ENCODE assay signal across 17 cellular contexts in the genomic region with DNA sequence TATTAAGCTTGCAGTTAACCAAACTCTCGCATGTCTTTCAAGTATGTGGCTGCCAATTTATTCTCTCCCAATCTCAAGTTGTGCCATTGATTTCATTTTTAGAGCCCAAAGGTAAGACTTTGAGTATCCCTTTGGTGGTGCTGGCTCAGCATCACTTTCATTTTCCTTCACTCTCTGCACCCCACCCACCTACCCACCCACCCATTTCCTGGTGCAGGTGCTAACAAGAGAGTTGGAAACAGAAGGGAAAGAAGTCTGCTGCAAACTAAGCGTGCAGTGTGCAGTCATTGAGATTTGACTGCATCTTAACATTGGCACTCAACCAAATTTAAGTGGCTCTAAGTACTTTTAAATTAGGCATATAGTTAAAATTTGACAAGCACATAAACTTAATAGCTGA.
DNase-seq lines count a peak whose midpoint lies in the region; ATAC-seq and TF ChIP-seq lines count a peak whose summit lies in the region.
"Had no signal": no experiment of that assay in that cellular context is flagged by ENCODE, and none has a peak within 500 bp of the region (broad histone marks: within the 10 kb centered on the region; RNA-seq: fewer than 3 reads in every experiment).

No MANE protein-coding gene starts in this region.

- H3K27ac ChIP-seq in CD4-positive, alpha-beta T cell (ENCODE audit: low read depth, low read length), result peak overlapping the region; percentile 21
- no peak overlapping the region for H3K27ac ChIP-seq in upper lobe of left lung
- H3K27ac ChIP-seq in caudate nucleus (ENCODE audit: low read depth, low read length), result no peak overlapping the region
- H3K27ac ChIP-seq: body of pancreas, foreskin keratinocyte, ovary had no signal

- H3K4me1 Mint-ChIP-seq in CD4-positive, alpha-beta T cell (ENCODE audit: low read depth), result peaks cover 72% of the 10 kb centered on the region
- H3K4me1 Mint-ChIP-seq in activated T-cell treated with anti-CD3 and anti-CD28 coated beads, Interleukin-2, amount 50 U/mL, for 72 hours (ENCODE audit: low read depth), result peaks cover 57% of the 10 kb centered on the region
- peaks cover 17 to 23% of the 10 kb centered on the region in 2 donors for H3K4me1 Mint-ChIP-seq in stimulated activated naive B cell treated with anti-CD40 and anti-IgM and Interleukin-4, amounts not matched to agents 10 μg/mL and 1 μg/mL and 100 μg/mL, for 72 hours
- peaks cover 4% of the 10 kb centered on the region for H3K4me1 Mint-ChIP-seq in chondrocyte (ENCODE audit: low read depth)

- H3K27ac Mint-ChIP-seq in CD4-positive, alpha-beta T cell, result peak overlapping the region; percentile 97
- no peak overlapping the region for H3K27ac Mint-ChIP-seq in activated T-cell treated with anti-CD3 and anti-CD28 coated beads, Interleukin-2, amount 50 U/mL, for 72 hours
- no peak overlapping the region for H3K27ac Mint-ChIP-seq in stimulated activated naive B cell treated with anti-CD40 and anti-IgM and Interleukin-4, amounts not matched to agents 10 μg/mL and 1 μg/mL and 100 μg/mL, for 72 hours
- no peak overlapping the region for H3K27ac Mint-ChIP-seq in chondrocyte (ENCODE audit: unreplicated experiment)
- H3K27ac Mint-ChIP-seq: activated CD8-positive, alpha-beta memory T cell treated with anti-CD3 and anti-CD28 coated beads, Interleukin-2, amount 10 ng/mL, durations not matched to agents 7 days and 5 days had no signal

- ATAC-seq in CD4-positive, alpha-beta T cell (ENCODE audit: poor library complexity), result no peak
- peak; percentile 13 to 21 for ATAC-seq in activated T-cell treated with anti-CD3 and anti-CD28 coated beads, Interleukin-2, amount 50 U/mL, for 72 hours (replicated peaks in 1 of 2)
- ATAC-seq in upper lobe of left lung (ENCODE audit: low FRiP score in 2 of 2), result no peak
- no peak for ATAC-seq in stimulated activated naive B cell treated with anti-CD40 and anti-IgM and Interleukin-4, amounts not matched to agents 10 μg/mL and 1 μg/mL and 100 μg/mL, for 72 hours (replicated peaks)
- ATAC-seq: activated CD8-positive, alpha-beta memory T cell treated with anti-CD3 and anti-CD28 coated beads, Interleukin-2, amount 10 ng/mL, durations not matched to agents 7 days and 5 days; body of pancreas; foreskin keratinocyte had no signal

- H3K27me3 Mint-ChIP-seq in CD4-positive, alpha-beta T cell, result no peaks in the 10 kb centered on the region
- H3K27me3 Mint-ChIP-seq in activated T-cell treated with anti-CD3 and anti-CD28 coated beads, Interleukin-2, amount 50 U/mL, for 72 hours (ENCODE audit: low read depth), result no peaks in the 10 kb centered on the region
- H3K27me3 Mint-ChIP-seq in stimulated activated naive B cell treated with anti-CD40 and anti-IgM and Interleukin-4, amounts not matched to agents 10 μg/mL and 1 μg/mL and 100 μg/mL, for 72 hours, result no peaks in the 10 kb centered on the region
- peaks cover 4% of the 10 kb centered on the region for H3K27me3 Mint-ChIP-seq in chondrocyte (ENCODE audit: low read depth)
- H3K27me3 Mint-ChIP-seq: activated CD8-positive, alpha-beta memory T cell treated with anti-CD3 and anti-CD28 coated beads, Interleukin-2, amount 10 ng/mL, durations not matched to agents 7 days and 5 days had no signal

- TF ChIP-seq EP300 in upper lobe of left lung (IDR thresholded peaks at IDR 0.05), result no peak

- CTCF ChIA-PET in CD4-positive, alpha-beta T cell (lab: Charles Lee), result no interaction called here

- no peaks in the 10 kb centered on the region for H3K9me3 Mint-ChIP-seq in CD4-positive, alpha-beta T cell
- no peaks in the 10 kb centered on the region for H3K9me3 Mint-ChIP-seq in activated T-cell treated with anti-CD3 and anti-CD28 coated beads, Interleukin-2, amount 50 U/mL, for 72 hours
- no peaks in the 10 kb centered on the region for H3K9me3 Mint-ChIP-seq in stimulated activated naive B cell treated with anti-CD40 and anti-IgM and Interleukin-4, amounts not matched to agents 10 μg/mL and 1 μg/mL and 100 μg/mL, for 72 hours
- no peaks in the 10 kb centered on the region for H3K9me3 Mint-ChIP-seq in chondrocyte (ENCODE audit: low read depth)

- peak in 1 of 10 experiments; percentile 16 for DNase-seq in CD4-positive, alpha-beta T cell
- DNase-seq in NCI-H748 (lab: John Stamatoyannopoulos, UW; ENCODE audit: unreplicated experiment), result peak; percentile 87
- DNase-seq in activated T-cell treated with anti-CD3 and anti-CD28 coated beads, Interleukin-2, amount 50 U/mL, for 72 hours, result peak in 1 of 2 donors; percentile 17
- DNase-seq in stimulated activated CD4-positive, alpha-beta T cell treated with anti-CD3 and anti-CD28 coated beads, Interleukin-2, amount 100 ng/mL, for 4 hours (ENCODE audit: low read depth), result peak; percentile 58
- DNase-seq in upper lobe of left lung, result no peak
- no peak for DNase-seq in stimulated activated naive B cell treated with anti-CD40 and anti-IgM and Interleukin-4, amounts not matched to agents 10 μg/mL and 1 μg/mL and 100 μg/mL, for 72 hours
- DNase-seq in chondrocyte (ENCODE audit: low spot score), result no peak
- no peak for DNase-seq in caudate nucleus (lab: John Stamatoyannopoulos, UW)
- DNase-seq: activated CD8-positive, alpha-beta memory T cell treated with anti-CD3 and anti-CD28 coated beads, Interleukin-2, amount 10 ng/mL, durations not matched to agents 7 days and 5 days; body of pancreas; COR-L47; effector CD8-positive, alpha-beta T cell; foreskin keratinocyte; midbrain; NCI-H524 treated with DMSO at 0.1 percent for 48 hours; ovary had no signal

- H3K4me1 ChIP-seq in upper lobe of left lung, result peaks cover 0 to 5% (median 1%) of the 10 kb centered on the region in 4 donors
- H3K4me1 ChIP-seq: body of pancreas, foreskin keratinocyte had no signal

- intact Hi-C loops in CD4-positive, alpha-beta T cell (cut with DNase I, micrococcal nuclease), result loop anchor here in 1 of 2 experiments (5.0 kb wide), 2 partner anchors 254 to 1496 kb away; a partner anchor contains a TSS

- H3K4me3 Mint-ChIP-seq in CD4-positive, alpha-beta T cell, result peak overlapping the region; percentile 72
- peak overlapping the region; percentile 61 to 81 for H3K4me3 Mint-ChIP-seq in activated T-cell treated with anti-CD3 and anti-CD28 coated beads, Interleukin-2, amount 50 U/mL, for 72 hours
- no peak overlapping the region for H3K4me3 Mint-ChIP-seq in stimulated activated naive B cell treated with anti-CD40 and anti-IgM and Interleukin-4, amounts not matched to agents 10 μg/mL and 1 μg/mL and 100 μg/mL, for 72 hours
- H3K4me3 Mint-ChIP-seq in chondrocyte (ENCODE audit: unreplicated experiment), result no peak overlapping the region
- H3K4me3 Mint-ChIP-seq: activated CD8-positive, alpha-beta memory T cell treated with anti-CD3 and anti-CD28 coated beads, Interleukin-2, amount 10 ng/mL, durations not matched to agents 7 days and 5 days had no signal

- TF ChIP-seq CTCF in CD4-positive, alpha-beta T cell (IDR thresholded peaks at IDR 0.05), result no peak
- TF ChIP-seq CTCF in upper lobe of left lung (IDR thresholded peaks at IDR 0.05) (no peak), chondrocyte (IDR thresholded peaks at IDR 0.05) (no peak)

- WGBS in upper lobe of left lung, 2 donors, result 32 to 45% methylated on average over 2 of the region's 2 CpGs

- POLR2A ChIA-PET in CD4-positive, alpha-beta T cell (lab: Charles Lee), result interaction anchor here (2.1 to 2.3 kb wide), 2 partner anchors 18 to 20 kb away, joined by 11 to 14 read pairs; no protein-coding TSS in a partner anchor

- H3K27me3 ChIP-seq in CD4-positive, alpha-beta T cell (ENCODE audit: control insufficient read depth, insufficient read depth, low read length), result no peaks in the 10 kb centered on the region
- no peaks in the 10 kb centered on the region for H3K27me3 ChIP-seq in upper lobe of left lung
- H3K27me3 ChIP-seq: body of pancreas, foreskin keratinocyte, ovary had no signal

- H3K4me3 ChIP-seq in upper lobe of left lung, result no peak overlapping the region
- H3K4me3 ChIP-seq: body of pancreas, ovary, smooth muscle cell had no signal

- H3K9me3 ChIP-seq in CD4-positive, alpha-beta T cell (ENCODE audit: control insufficient read depth, low read length), result no peaks in the 10 kb centered on the region
- no peaks in the 10 kb centered on the region for H3K9me3 ChIP-seq in upper lobe of left lung
- H3K9me3 ChIP-seq: body of pancreas, ovary had no signal

- no peaks in the 10 kb centered on the region for H3K36me3 ChIP-seq in upper lobe of left lung
- H3K36me3 ChIP-seq: ovary had no signal

- TF ChIP-seq POLR2A in upper lobe of left lung (IDR thresholded peaks at IDR 0.05), result no peak

- no peaks in the 10 kb centered on the region for H3K36me3 Mint-ChIP-seq in CD4-positive, alpha-beta T cell (ENCODE audit: low read depth)
- H3K36me3 Mint-ChIP-seq in activated T-cell treated with anti-CD3 and anti-CD28 coated beads, Interleukin-2, amount 50 U/mL, for 72 hours (ENCODE audit: insufficient read depth in 2 of 2), result no peaks in the 10 kb centered on the region
- no peaks in the 10 kb centered on the region for H3K36me3 Mint-ChIP-seq in stimulated activated naive B cell treated with anti-CD40 and anti-IgM and Interleukin-4, amounts not matched to agents 10 μg/mL and 1 μg/mL and 100 μg/mL, for 72 hours
- H3K36me3 Mint-ChIP-seq in chondrocyte (ENCODE audit: low read depth), result no peaks in the 10 kb centered on the region
- H3K36me3 Mint-ChIP-seq: activated CD8-positive, alpha-beta memory T cell treated with anti-CD3 and anti-CD28 coated beads, Interleukin-2, amount 10 ng/mL, durations not matched to agents 7 days and 5 days had no signal

Comparison
In these comparisons a context has a peak if more than half of its experiments do, and no peak if none do; other contexts are left out.
1. ATAC-seq: peak in activated T-cell treated with anti-CD3 and anti-CD28 coated beads, Interleukin-2, amount 50 U/mL, for 72 hours (2 of 2); none in CD4-positive, alpha-beta T cell (single experiment), upper lobe of left lung (0 of 2) and stimulated activated naive B cell treated with anti-CD40 and anti-IgM and Interleukin-4, amounts not matched to agents 10 μg/mL and 1 μg/mL and 100 μg/mL, for 72 hours (0 of 2).
2. DNase-seq: peak in NCI-H748 (single experiment) and stimulated activated CD4-positive, alpha-beta T cell treated with anti-CD3 and anti-CD28 coated beads, Interleukin-2, amount 100 ng/mL, for 4 hours (single experiment); none in upper lobe of left lung (0 of 2), stimulated activated naive B cell treated with anti-CD40 and anti-IgM and Interleukin-4, amounts not matched to agents 10 μg/mL and 1 μg/mL and 100 μg/mL, for 72 hours (single experiment), chondrocyte (single experiment) and caudate nucleus (0 of 61).
3. H3K4me3 Mint-ChIP-seq: peak in CD4-positive, alpha-beta T cell (single experiment) and activated T-cell treated with anti-CD3 and anti-CD28 coated beads, Interleukin-2, amount 50 U/mL, for 72 hours (2 of 2); none in stimulated activated naive B cell treated with anti-CD40 and anti-IgM and Interleukin-4, amounts not matched to agents 10 μg/mL and 1 μg/mL and 100 μg/mL, for 72 hours (0 of 2) and chondrocyte (single experiment).